In genomic region chrX:15911729-15912550, GRCh38 we compare ENCODE assay signal across 1 cellular context.
TF ChIP-seq lines count a peak whose summit lies in the region.

No MANE protein-coding gene starts in this region.

TF ChIP-seq in K562, 482 proteins besides CTCF, POLR2A, EP300 and RAD21 (continued from another document):
- TF ChIP-seq ATF3 (IDR thresholded peaks at IDR 0.05) = peak; percentile 26; the same call in 1 of the 2 replicates
- no peak for TF ChIP-seq ATF3 (CRISPR knock-in tag; conservative IDR thresholded peaks at IDR 0.05)
- TF ChIP-seq DLX4 (CRISPR knock-in tag; IDR thresholded peaks at IDR 0.05) = no peak
- TF ChIP-seq CEBPB (tag; IDR thresholded peaks at IDR 0.05) = peak; percentile 85
